In genomic region chr2:5673148-5673860, GRCh38 we compare ENCODE assay signal across 11 cellular contexts. TPM values are rescaled to one million over a fixed set of nuclear protein-coding genes. Genes with fewer than 3 reads are reported as not detected.
DNase-seq lines count a peak whose midpoint lies in the region; ATAC-seq and TF ChIP-seq lines count a peak whose summit lies in the region.
"Had no signal": no experiment of that assay in that cellular context is flagged by ENCODE, and none has a peak within 500 bp of the region (broad histone marks: within the 10 kb centered on the region; RNA-seq: fewer than 3 reads in every experiment).

No MANE protein-coding gene starts in this region.

- no peak overlapping the region for H3K18ac ChIP-seq in IMR-90 (ENCODE audit: low read depth, low read length)

- no peak overlapping the region for H2BK120ac ChIP-seq in IMR-90 (ENCODE audit: low read depth, low read length)

- H3K36me3 Mint-ChIP-seq in activated naive CD8-positive, alpha-beta T cell treated with anti-CD3 and anti-CD28 coated beads, Interleukin-2, amount 50 U/mL, for 24 hours (ENCODE audit: low read depth): no peaks in the 10 kb centered on the region

- no peak overlapping the region for H3K4me3 Mint-ChIP-seq in activated naive CD8-positive, alpha-beta T cell treated with anti-CD3 and anti-CD28 coated beads, Interleukin-2, amount 50 U/mL, for 24 hours
- H3K4me3 Mint-ChIP-seq: activated B cell treated with CpG ODN at 0.5 μM for 24 hours; CD4-positive, alpha-beta memory T cell had no signal

- H3K27me3 ChIP-seq in BLaER1: peaks cover 11% of the 10 kb centered on the region; the same call in 1 of the 2 replicates
- H3K27me3 ChIP-seq in IMR-90 (ENCODE audit: control insufficient read depth, insufficient read depth, low read length): peaks cover 14% of the 10 kb centered on the region
- H3K27me3 ChIP-seq in body of pancreas: peaks cover 0 to 19% of the 10 kb centered on the region in 2 donors
- peaks cover 29% of the 10 kb centered on the region for H3K27me3 ChIP-seq in lower lobe of right lung (ENCODE audit: low read depth)

- no peak overlapping the region for H3K56ac ChIP-seq in IMR-90 (ENCODE audit: extremely low read depth, insufficient read depth, low read length)

- H2AFZ ChIP-seq in IMR-90 (replicated peaks; ENCODE audit: low read length, poor library complexity): peak overlapping the region; percentile 64

- intact Hi-C loops in IMR-90 (cut with micrococcal nuclease): no loop called here
- intact Hi-C loops in body of pancreas (cut with DNase I): no loop called here
- intact Hi-C loops in lower lobe of right lung (cut with DNase I): no loop called here

- no peak overlapping the region for H4K91ac ChIP-seq in IMR-90 (ENCODE audit: insufficient read depth, low read depth, low read length)

- no TSS peak for BruUV-seq in IMR-90 (replicated peaks; lab: Mats Ljungman, UMichigan)

- no peak overlapping the region for H4K8ac ChIP-seq in IMR-90 (ENCODE audit: low read depth in 2 of 2, low read length in 2 of 2)

- CTCF ChIA-PET in IMR-90 (lab: Yijun Ruan, JAX): interaction anchor here (0.7 kb wide), 1 partner anchor 176 kb away, joined by 6 read pairs; no protein-coding TSS in a partner anchor

- no peak overlapping the region for H4K5ac ChIP-seq in IMR-90 (ENCODE audit: low read depth, low read length)

- H3K23ac ChIP-seq in IMR-90 (ENCODE audit: low read depth, low read length): no peak overlapping the region

- H3K9me1 ChIP-seq in IMR-90 (ENCODE audit: insufficient read depth, low read length): no peaks in the 10 kb centered on the region

- H3K9me3 ChIP-seq in BLaER1 (no peaks in the 10 kb centered on the region), IMR-90 (ENCODE audit: control insufficient read depth, insufficient read depth, low read length) (no peaks in the 10 kb centered on the region), body of pancreas (no peaks in the 10 kb centered on the region), lower lobe of right lung (no peaks in the 10 kb centered on the region)

- H2BK15ac ChIP-seq in IMR-90 (ENCODE audit: low read depth, low read length): no peak overlapping the region

- H2AK5ac ChIP-seq in IMR-90 (ENCODE audit: low read depth, low read length): no peak overlapping the region

- no peak overlapping the region for H3K27ac Mint-ChIP-seq in activated naive CD8-positive, alpha-beta T cell treated with anti-CD3 and anti-CD28 coated beads, Interleukin-2, amount 50 U/mL, for 24 hours
- H3K27ac Mint-ChIP-seq: activated B cell treated with CpG ODN at 0.5 μM for 24 hours; CD4-positive, alpha-beta memory T cell had no signal

- peak overlapping the region; percentile 43; the same call in 1 of the 2 replicates for H3K27ac ChIP-seq in BLaER1
- H3K27ac ChIP-seq in IMR-90 (ENCODE audit: insufficient read depth, low read length): no peak overlapping the region
- H3K27ac ChIP-seq in body of pancreas: no peak overlapping the region
- H3K27ac ChIP-seq in lower lobe of right lung: no peak overlapping the region

- H4K20me1 ChIP-seq in BLaER1 (no peaks in the 10 kb centered on the region), IMR-90 (ENCODE audit: insufficient read depth, low read length) (no peaks in the 10 kb centered on the region)

- no peak overlapping the region for H2BK5ac ChIP-seq in IMR-90 (ENCODE audit: low read depth, low read length, poor library complexity, severe bottlenecking)

- H3K4me3 ChIP-seq in BLaER1 (peak overlapping the region; percentile 60), IMR-90 (ENCODE audit: insufficient read depth, low read depth, low read length) (no peak overlapping the region; the same call in 1 of the 2 replicates), body of pancreas (no peak overlapping the region), lower lobe of right lung (no peak overlapping the region)

- no peaks in the 10 kb centered on the region for H3K9me3 Mint-ChIP-seq in activated naive CD8-positive, alpha-beta T cell treated with anti-CD3 and anti-CD28 coated beads, Interleukin-2, amount 50 U/mL, for 24 hours
- H3K9me3 Mint-ChIP-seq: activated B cell treated with CpG ODN at 0.5 μM for 24 hours had no signal

- H2BK20ac ChIP-seq in IMR-90 (ENCODE audit: low read depth, low read length): no peak overlapping the region

- in situ Hi-C loops in IMR-90 (cut with MboI; ENCODE audit: low sequenced_read_pairs): no loop called here

- POLR2A ChIA-PET in IMR-90 (lab: Charles Lee; ENCODE audit: unreplicated experiment): interaction anchor here (0.6 kb wide), 1 partner anchor 19 kb away, joined by 3 read pairs; no protein-coding TSS in a partner anchor

- WGBS in IMR-90 (ENCODE audit: extremely low coverage in 2 of 2, insufficient read length in 1 of 2), 2 experiments: 47% methylated on average over 3 of the region's 45 CpGs; no CpG with 5 or more reads in 1 of the 2 experiments
- 2 to 6% methylated on average over 13 to 42 of the region's 45 CpGs for WGBS in body of pancreas, 2 donors

- H3K4me1 ChIP-seq in BLaER1: peaks cover 88% of the 10 kb centered on the region
- no peaks in the 10 kb centered on the region for H3K4me1 ChIP-seq in IMR-90 (ENCODE audit: control insufficient read depth, insufficient read depth, low read length)
- peaks cover 12% of the 10 kb centered on the region for H3K4me1 ChIP-seq in body of pancreas
- H3K4me1 ChIP-seq in lower lobe of right lung: no peaks in the 10 kb centered on the region

- no peak overlapping the region for H3K4ac ChIP-seq in IMR-90 (ENCODE audit: low read depth, low read length)

- TF ChIP-seq POLR2A in IMR-90 (IDR thresholded peaks at IDR 0.05; ENCODE audit: low read depth, low read length): no peak
- TF ChIP-seq POLR2A in body of pancreas (IDR thresholded peaks at IDR 0.05): no peak

- ATAC-seq in IMR-90 (ENCODE audit: low read depth) (peak; percentile 40), body of pancreas (peak; percentile 12), lower lobe of right lung (peak; percentile 37 to 50), HG03108 (IDR thresholded peaks at IDR 0.05; ENCODE audit: unreplicated experiment) (no peak), HG02678 (IDR thresholded peaks at IDR 0.05; ENCODE audit: unreplicated experiment) (no peak), GM18520 (IDR thresholded peaks at IDR 0.05; ENCODE audit: unreplicated experiment) (no peak)
- ATAC-seq in activated naive CD8-positive, alpha-beta T cell treated with anti-CD3 and anti-CD28 coated beads, Interleukin-2, amount 50 U/mL, for 24 hours: no peak

- no peak for TF ChIP-seq RAD21 in IMR-90 (IDR thresholded peaks at IDR 0.05; ENCODE audit: low read length)

- DNase-seq in IMR-90: no peak
- DNase-seq in body of pancreas: no peak
- DNase-seq in lower lobe of right lung: no peak
- no peak for DNase-seq in activated naive CD8-positive, alpha-beta T cell treated with anti-CD3 and anti-CD28 coated beads, Interleukin-2, amount 50 U/mL, for 24 hours
- DNase-seq: activated B cell treated with CpG ODN at 0.5 μM for 24 hours; CD4-positive, alpha-beta memory T cell; KBM-7 had no signal

- no peaks in the 10 kb centered on the region for H3K36me3 ChIP-seq in BLaER1
- H3K36me3 ChIP-seq in IMR-90 (ENCODE audit: control insufficient read depth, insufficient read depth, low read length): no peaks in the 10 kb centered on the region
- H3K36me3 ChIP-seq in body of pancreas (replicated peaks in 1 of 2; ENCODE audit: insufficient read depth in 1 of 2, low read depth in 2 of 2): no peaks in the 10 kb centered on the region
- H3K36me3 ChIP-seq in lower lobe of right lung: no peaks in the 10 kb centered on the region

- H3K4me2 ChIP-seq in BLaER1 (peak overlapping the region; percentile 94), IMR-90 (ENCODE audit: low read depth, low read length) (peak overlapping the region; percentile 87; the same call in 1 of the 2 replicates)

- no peak overlapping the region for H2AK9ac ChIP-seq in IMR-90 (replicated peaks; ENCODE audit: low read depth, low read length, poor library complexity)

- dilution Hi-C loops in IMR-90 (cut with HindIII; ENCODE audit: low sequenced_read_pairs, unreplicated experiment): no loop called here

- H3K14ac ChIP-seq in IMR-90 (replicated peaks; ENCODE audit: low read depth, low read length): no peak overlapping the region

- H3K9ac ChIP-seq in BLaER1 (peak overlapping the region; percentile 34; the same call in 1 of the 2 replicates), IMR-90 (ENCODE audit: low read depth, low read length) (no peak overlapping the region)

- no peaks in the 10 kb centered on the region for H3K4me1 Mint-ChIP-seq in activated naive CD8-positive, alpha-beta T cell treated with anti-CD3 and anti-CD28 coated beads, Interleukin-2, amount 50 U/mL, for 24 hours
- H3K4me1 Mint-ChIP-seq: activated B cell treated with CpG ODN at 0.5 μM for 24 hours; CD4-positive, alpha-beta memory T cell had no signal

- no peak for TF ChIP-seq CTCF in IMR-90 (conservative IDR thresholded peaks at IDR 0.05; ENCODE audit: low read depth, low read length)
- TF ChIP-seq CTCF in body of pancreas (IDR thresholded peaks at IDR 0.05): no peak
- no peak for TF ChIP-seq CTCF in lower lobe of right lung (IDR thresholded peaks at IDR 0.05)

- peaks cover 17% of the 10 kb centered on the region for H3K27me3 Mint-ChIP-seq in activated naive CD8-positive, alpha-beta T cell treated with anti-CD3 and anti-CD28 coated beads, Interleukin-2, amount 50 U/mL, for 24 hours

- no peaks in the 10 kb centered on the region for H3K79me1 ChIP-seq in IMR-90 (ENCODE audit: low read depth in 1 of 2, low read length in 2 of 2)

TF ChIP-seq in IMR-90, 13 proteins besides CTCF, POLR2A, EP300 and RAD21:
- TF ChIP-seq NFE2L2 (IDR thresholded peaks at IDR 0.05; ENCODE audit: low read depth, low read length) (no peak), RFX5 (IDR thresholded peaks at IDR 0.05; ENCODE audit: low read depth, low read length) (no peak), BHLHE40 (IDR thresholded peaks at IDR 0.05; ENCODE audit: low read depth, low read length) (no peak), SMC3 (IDR thresholded peaks at IDR 0.05; ENCODE audit: low read depth, low read length) (no peak), CHD1 (IDR thresholded peaks at IDR 0.05; ENCODE audit: low read depth, low read length) (no peak), FOS (IDR thresholded peaks at IDR 0.05; ENCODE audit: low read depth, low read length) (no peak)

RNA-seq across cellular contexts. Expression of gene SOX11, which starts 18.9 kb away (rescaled TPM):
- total RNA-seq in IMR-90 (2012; rRNA removed) (2.2 and 4.7 TPM in 2 replicates), body of pancreas (under 1 TPM in 1 of 2 donors, not detected in 1; under 0.01 TPM), lower lobe of right lung (0.03 TPM)
- 1.9 and 2.2 TPM in 2 replicates for polyA plus RNA-seq in IMR-90 (2012; rRNA removed)
- 0.78 and 1.3 TPM in 2 replicates for polyA plus RNA-seq in IMR-90 (2012; cell fraction: cytosol; rRNA removed)
- polyA plus RNA-seq in IMR-90 (2012; cell fraction: nucleus; rRNA removed; ENCODE audit: low replicate concordance): 2.7 and 3.1 TPM in 2 replicates
- total RNA-seq: activated B cell treated with CpG ODN at 0.5 μM for 24 hours; CD4-positive, alpha-beta memory T cell had no signal
- polyA plus RNA-seq: CD4-positive, alpha-beta memory T cell had no signal

Comparison
In these comparisons a context has a peak if more than half of its experiments do, and no peak if none do; other contexts are left out.
1. ATAC-seq: peak in IMR-90 (single experiment), body of pancreas (single experiment) and lower lobe of right lung (2 of 2); none in activated naive CD8-positive, alpha-beta T cell treated with anti-CD3 and anti-CD28 coated beads, Interleukin-2, amount 50 U/mL, for 24 hours (single experiment), HG03108 (single experiment), HG02678 (single experiment) and GM18520 (single experiment).